ENCODE assay signal across 20 cellular contexts in genomic region chr4:56187601-56188177, GRCh38.
DNase-seq lines count a peak whose midpoint lies in the region; ATAC-seq and TF ChIP-seq lines count a peak whose summit lies in the region.
"Had no signal": no experiment of that assay in that cellular context is flagged by ENCODE, and none has a peak within 500 bp of the region (broad histone marks: within the 10 kb centered on the region; RNA-seq: fewer than 3 reads in every experiment).

No MANE protein-coding gene starts in this region.

- intact Hi-C loops in sciatic nerve (cut with DNase I): no loop called here
- intact Hi-C loops in breast epithelium (cut with DNase I; ENCODE audit: low total_unique reads): loop anchor here (2.0 kb wide), 1 partner anchor 53 kb away; no protein-coding TSS in a partner anchor

- H3K27ac ChIP-seq in endodermal cell (ENCODE audit: low read depth, low read length) (peak overlapping the region; percentile 30), mesenchymal stem cell (ENCODE audit: low read length, poor library complexity, severe bottlenecking) (no peak overlapping the region), breast epithelium (no peak overlapping the region)
- H3K27ac ChIP-seq: BLaER1 had no signal

- H3K4me1 ChIP-seq in endodermal cell (ENCODE audit: control insufficient read depth, insufficient read depth, low read length) (peaks cover 4% of the 10 kb centered on the region), mesenchymal stem cell (ENCODE audit: control insufficient read depth, insufficient read depth, low read depth, low read length) (no peaks in the 10 kb centered on the region), breast epithelium (no peaks in the 10 kb centered on the region)
- H3K4me1 ChIP-seq: HAP-1 had no signal

- peak; percentile 6 for DNase-seq in amniotic epithelial cell (ENCODE audit: low read depth)
- no peak for DNase-seq in endodermal cell
- DNase-seq in mesenchymal stem cell: peak; percentile 74
- no peak for DNase-seq in sciatic nerve (ENCODE audit: low spot score)
- DNase-seq in breast epithelium (ENCODE audit: low spot score in 2 of 2): no peak
- no peak for DNase-seq in A172 (ENCODE audit: low spot score)
- DNase-seq: ACHN; CD4-positive, alpha-beta T cell; COR-L47; DMS 273 treated with DMSO at 0.1 percent for 48 hours; KG1; NCI-H1092; NCI-H1930; OCI-M1; Right ventricle myocardium superior had no signal

- H3K9me3 ChIP-seq in endodermal cell (ENCODE audit: control insufficient read depth, low read length) (peaks cover 26% of the 10 kb centered on the region), mesenchymal stem cell (ENCODE audit: control insufficient read depth, low read length) (no peaks in the 10 kb centered on the region), breast epithelium (peaks cover 0 to 6% of the 10 kb centered on the region in 2 donors)
- H3K9me3 ChIP-seq: HAP-1 had no signal

- no peaks in the 10 kb centered on the region for H3K27me3 Mint-ChIP-seq in endodermal cell (ENCODE audit: insufficient read depth)
- H3K27me3 Mint-ChIP-seq: CD4-positive, alpha-beta T cell had no signal

- ATAC-seq in sciatic nerve: peak; percentile 32
- no peak for ATAC-seq in HG03025 (IDR thresholded peaks at IDR 0.05; ENCODE audit: low FRiP score, unreplicated experiment)
- no peak for ATAC-seq in GM19463 (IDR thresholded peaks at IDR 0.05; ENCODE audit: unreplicated experiment)
- ATAC-seq: GM12878 had no signal

- H3K18ac ChIP-seq in mesenchymal stem cell (ENCODE audit: low read depth in 1 of 2, low read length in 2 of 2): no peak overlapping the region

- H3K9ac ChIP-seq in endodermal cell (ENCODE audit: extremely low read depth, low read length, poor library complexity, severe bottlenecking): no peak overlapping the region
- no peak overlapping the region for H3K9ac ChIP-seq in mesenchymal stem cell (ENCODE audit: low read length)
- H3K9ac ChIP-seq: BLaER1 had no signal

- H3K14ac ChIP-seq in mesenchymal stem cell (ENCODE audit: low read length in 2 of 2): no peak overlapping the region

- no peak overlapping the region for H3K4ac ChIP-seq in mesenchymal stem cell (ENCODE audit: low read depth in 1 of 2, low read length in 2 of 2)

- H4K91ac ChIP-seq in mesenchymal stem cell (ENCODE audit: low read length): no peak overlapping the region

- H2BK5ac ChIP-seq in mesenchymal stem cell (ENCODE audit: low read depth, low read length, poor library complexity, severe bottlenecking): no peak overlapping the region

- no peak overlapping the region for H2BK12ac ChIP-seq in mesenchymal stem cell (ENCODE audit: low read length in 2 of 2)

- 69 to 93% methylated on average over 1 to 6 of the region's 6 CpGs for WGBS in endodermal cell (ENCODE audit: insufficient coverage in 1 of 2, insufficient read length in 1 of 2), 2 experiments
- WGBS in mesenchymal stem cell: 53% methylated on average over 5 of the region's 6 CpGs

- no peak overlapping the region for H3K4me3 Mint-ChIP-seq in endodermal cell
- H3K4me3 Mint-ChIP-seq: CD4-positive, alpha-beta T cell had no signal

- H3K4me3 ChIP-seq in endodermal cell (ENCODE audit: low read length): no peak overlapping the region
- H3K4me3 ChIP-seq in mesenchymal stem cell (ENCODE audit: insufficient read depth in 1 of 2, low read depth in 1 of 2, low read length in 2 of 2): no peak overlapping the region
- H3K4me3 ChIP-seq in breast epithelium: no peak overlapping the region
- H3K4me3 ChIP-seq: BLaER1, GM12878, HAP-1 had no signal

- H3K9me3 Mint-ChIP-seq in endodermal cell: peaks cover 23% of the 10 kb centered on the region

- H2BK15ac ChIP-seq in mesenchymal stem cell (ENCODE audit: low read depth, poor library complexity, severe bottlenecking): no peak overlapping the region

- no peak overlapping the region for H2BK120ac ChIP-seq in mesenchymal stem cell (ENCODE audit: low read depth, low read length)

- no peak overlapping the region for H2AK5ac ChIP-seq in mesenchymal stem cell (ENCODE audit: low read length, severe bottlenecking)

- peaks cover 25% of the 10 kb centered on the region for H3K36me3 ChIP-seq in endodermal cell (ENCODE audit: control insufficient read depth, insufficient read depth, low read length)
- no peaks in the 10 kb centered on the region for H3K36me3 ChIP-seq in mesenchymal stem cell (ENCODE audit: control insufficient read depth in 1 of 2, insufficient read depth in 2 of 2, low read depth in 1 of 2, low read length in 2 of 2)
- H3K36me3 ChIP-seq in breast epithelium: no peaks in the 10 kb centered on the region
- H3K36me3 ChIP-seq: HAP-1 had no signal

- peaks cover 41% of the 10 kb centered on the region for H3K4me1 Mint-ChIP-seq in endodermal cell

- no peak overlapping the region for H3K23ac ChIP-seq in mesenchymal stem cell (ENCODE audit: low read length in 2 of 2)

- no peak overlapping the region for H3K4me2 ChIP-seq in mesenchymal stem cell (ENCODE audit: low read length, poor library complexity, severe bottlenecking)
- H3K4me2 ChIP-seq: BLaER1 had no signal

- H3K27ac Mint-ChIP-seq in endodermal cell: no peak overlapping the region
- H3K27ac Mint-ChIP-seq: CD4-positive, alpha-beta T cell had no signal

- no peak for TF ChIP-seq POLR2A in breast epithelium (IDR thresholded peaks at IDR 0.05)

- peaks cover 47% of the 10 kb centered on the region for H3K36me3 Mint-ChIP-seq in endodermal cell (ENCODE audit: low read depth)

- H3K79me1 ChIP-seq in mesenchymal stem cell (replicated peaks; ENCODE audit: low read length, poor library complexity, severe bottlenecking): peaks cover 2% of the 10 kb centered on the region

- TF ChIP-seq CTCF in endodermal cell (conservative IDR thresholded peaks at IDR 0.05) (no peak), breast epithelium (IDR thresholded peaks at IDR 0.05) (no peak)

- no peak overlapping the region for H2AFZ ChIP-seq in mesenchymal stem cell (ENCODE audit: low read depth, low read length)

- H3K27me3 ChIP-seq in endodermal cell (ENCODE audit: control insufficient read depth, insufficient read depth, low read length, poor library complexity, severe bottlenecking) (no peaks in the 10 kb centered on the region), mesenchymal stem cell (ENCODE audit: control insufficient read depth in 1 of 2, insufficient read depth in 1 of 2, low read length in 2 of 2) (no peaks in the 10 kb centered on the region), breast epithelium (no peaks in the 10 kb centered on the region)
- H3K27me3 ChIP-seq: BLaER1 had no signal

- H4K8ac ChIP-seq in mesenchymal stem cell (ENCODE audit: low read length): no peak overlapping the region

Comparison
In these comparisons a context has a peak if more than half of its experiments do, and no peak if none do; other contexts are left out.
1. DNase-seq: peak in amniotic epithelial cell (single experiment) and mesenchymal stem cell (single experiment); none in endodermal cell (single experiment), sciatic nerve (single experiment), breast epithelium (0 of 2) and A172 (single experiment).